8 cellular contexts compared by ENCODE assay signal in genomic region chr3:48656061-48656840, GRCh38. TPM values are rescaled to one million over a fixed set of nuclear protein-coding genes. Genes with fewer than 3 reads are reported as not detected.
DNase-seq lines count a peak whose midpoint lies in the region; ATAC-seq and TF ChIP-seq lines count a peak whose summit lies in the region.

No MANE protein-coding gene starts in this region.

- no peak for TF ChIP-seq EP300 in suprapubic skin (IDR thresholded peaks at IDR 0.05)

- TF ChIP-seq CTCF in omental fat pad (IDR thresholded peaks at IDR 0.05) (peak in 1 of 3 donors; percentile 25), suprapubic skin (IDR thresholded peaks at IDR 0.05) (peak; percentile 46 to 90)

- H3K9ac ChIP-seq in BLaER1 treated with 17β-estradiol and CSF1 and Interleukin-3, amounts not matched to agents 10 nM and 100 nM: peak overlapping the region; percentile 33 to 74 (median 65); a peak in 21 of 22 replicates

- no peaks in the 10 kb centered on the region for H3K9me3 ChIP-seq in BLaER1 treated with 17β-estradiol and CSF1 and Interleukin-3, amounts not matched to agents 10 nM and 100 nM (replicated peaks in 1 of 11)
- no peaks in the 10 kb centered on the region for H3K9me3 ChIP-seq in suprapubic skin

- ATAC-seq in GM21737 (IDR thresholded peaks at IDR 0.05; ENCODE audit: unreplicated experiment): peak; percentile 47
- ATAC-seq in omental fat pad (ENCODE audit: low FRiP score): peak; percentile 94

- peaks cover 0 to 24% (median 5%) of the 10 kb centered on the region in 11 experiments; a peak in 8 of 22 replicates for H3K27me3 ChIP-seq in BLaER1 treated with 17β-estradiol and CSF1 and Interleukin-3, amounts not matched to agents 10 nM and 100 nM
- peaks cover 29% of the 10 kb centered on the region for H3K27me3 ChIP-seq in suprapubic skin

- H3K4me3 Mint-ChIP-seq in activated T-helper 2 cell treated with anti-CD3 and anti-CD28 coated beads, Interferon-gamma antibody, Interleukin-2, Interleukin-4, amounts not matched to agents 10 μg/mL and 5 μg/mL and 100 μg/mL, durations not matched to agents 14 hours and 24 hours and 36 hours (ENCODE audit: low read depth): peak overlapping the region; percentile 80

- WGBS in suprapubic skin: 4% methylated on average over 16 of the region's 94 CpGs

- H3K27ac Mint-ChIP-seq in activated T-helper 2 cell treated with anti-CD3 and anti-CD28 coated beads, Interferon-gamma antibody, Interleukin-2, Interleukin-4, amounts not matched to agents 10 μg/mL and 5 μg/mL and 100 μg/mL, durations not matched to agents 14 hours and 24 hours and 36 hours: peak overlapping the region; percentile 89

- H3K4me2 ChIP-seq in BLaER1 treated with 17β-estradiol and CSF1 and Interleukin-3, amounts not matched to agents 10 nM and 100 nM: peak overlapping the region; percentile 82 to 95 (median 92)

- TF ChIP-seq POLR2A in suprapubic skin (IDR thresholded peaks at IDR 0.05): no peak

- peak overlapping the region; percentile 58 to 75 (median 65) for H3K4me3 ChIP-seq in BLaER1 treated with 17β-estradiol and CSF1 and Interleukin-3, amounts not matched to agents 10 nM and 100 nM
- peak overlapping the region; percentile 60 for H3K4me3 ChIP-seq in suprapubic skin

- intact Hi-C loops in activated T-helper 2 cell treated with anti-CD3 and anti-CD28 coated beads, Interferon-gamma antibody, Interleukin-2, Interleukin-4, amounts not matched to agents 10 μg/mL and 5 μg/mL and 100 μg/mL, durations not matched to agents 14 hours and 24 hours and 36 hours (cut with micrococcal nuclease): loop anchor here (1.0 to 5.0 kb wide), 4 partner anchors 8 to 469 kb away; partner anchors contain the start of genes CDC25A and SLC26A6

- no peaks in the 10 kb centered on the region for H3K9me3 Mint-ChIP-seq in activated T-helper 2 cell treated with anti-CD3 and anti-CD28 coated beads, Interferon-gamma antibody, Interleukin-2, Interleukin-4, amounts not matched to agents 10 μg/mL and 5 μg/mL and 100 μg/mL, durations not matched to agents 14 hours and 24 hours and 36 hours

- H3K4me1 ChIP-seq in BLaER1 treated with 17β-estradiol and CSF1 and Interleukin-3, amounts not matched to agents 10 nM and 100 nM: peaks cover 2 to 33% (median 23%) of the 10 kb centered on the region in 10 experiments; a peak in 19 of 20 replicates
- H3K4me1 ChIP-seq in suprapubic skin: peaks cover 22% of the 10 kb centered on the region

- peak; percentile 80 for DNase-seq in NOMO-1 treated with DMSO at 0.1 percent for 48 hours (lab: John Stamatoyannopoulos, UW; ENCODE audit: unreplicated experiment)
- DNase-seq in activated T-helper 2 cell treated with anti-CD3 and anti-CD28 coated beads, Interferon-gamma antibody, Interleukin-2, Interleukin-4, amounts not matched to agents 10 μg/mL and 5 μg/mL and 100 μg/mL, durations not matched to agents 14 hours and 24 hours and 36 hours (ENCODE audit: low spot score): peak; percentile 82
- DNase-seq in foreskin melanocyte: peak; percentile 57
- peak; percentile 63 for DNase-seq in omental fat pad (ENCODE audit: low spot score)
- DNase-seq in suprapubic skin (ENCODE audit: low spot score in 2 of 2): peak in 1 of 2 donors; percentile 83
- no peak for DNase-seq in NCI-H2029 (lab: John Stamatoyannopoulos, UW)

- H4K20me1 ChIP-seq in BLaER1 treated with 17β-estradiol and CSF1 and Interleukin-3, amounts not matched to agents 10 nM and 100 nM: peaks cover 0 to 33% (median 6%) of the 10 kb centered on the region in 11 experiments; a peak in 13 of 22 replicates

- peak overlapping the region in 8 of 11 experiments; percentile 4 to 57 (median 40); a peak in 11 of 22 replicates for H3K27ac ChIP-seq in BLaER1 treated with 17β-estradiol and CSF1 and Interleukin-3, amounts not matched to agents 10 nM and 100 nM
- H3K27ac ChIP-seq in suprapubic skin: no peak overlapping the region

- no peaks in the 10 kb centered on the region for H3K36me3 ChIP-seq in BLaER1 treated with 17β-estradiol and CSF1 and Interleukin-3, amounts not matched to agents 10 nM and 100 nM
- H3K36me3 ChIP-seq in suprapubic skin: no peaks in the 10 kb centered on the region

- peaks cover 13% of the 10 kb centered on the region for H3K36me3 Mint-ChIP-seq in activated T-helper 2 cell treated with anti-CD3 and anti-CD28 coated beads, Interferon-gamma antibody, Interleukin-2, Interleukin-4, amounts not matched to agents 10 μg/mL and 5 μg/mL and 100 μg/mL, durations not matched to agents 14 hours and 24 hours and 36 hours (ENCODE audit: low read depth)

- H3K4me1 Mint-ChIP-seq in activated T-helper 2 cell treated with anti-CD3 and anti-CD28 coated beads, Interferon-gamma antibody, Interleukin-2, Interleukin-4, amounts not matched to agents 10 μg/mL and 5 μg/mL and 100 μg/mL, durations not matched to agents 14 hours and 24 hours and 36 hours (ENCODE audit: low read depth): peaks cover 5% of the 10 kb centered on the region

- peaks cover 1% of the 10 kb centered on the region for H3K27me3 Mint-ChIP-seq in activated T-helper 2 cell treated with anti-CD3 and anti-CD28 coated beads, Interferon-gamma antibody, Interleukin-2, Interleukin-4, amounts not matched to agents 10 μg/mL and 5 μg/mL and 100 μg/mL, durations not matched to agents 14 hours and 24 hours and 36 hours (ENCODE audit: low read depth)

RNA-seq across cellular contexts. Expression of gene CELSR3, which starts 6.4 kb away (rescaled TPM):
- total RNA-seq in activated T-helper 2 cell treated with anti-CD3 and anti-CD28 coated beads, Interferon-gamma antibody, Interleukin-2, Interleukin-4, amounts not matched to agents 10 μg/mL and 5 μg/mL and 100 μg/mL, durations not matched to agents 14 hours and 24 hours and 36 hours: 16.0 and 16.5 TPM in 2 replicates
- total RNA-seq in omental fat pad (1 to 10 TPM in 2 of 4 donors, under 1 TPM in 2; 0.48 to 2.2 (median 1.1) TPM), suprapubic skin (1 to 10 TPM; 1.6 to 3.2 (median 2.0) TPM)

RNA-seq across cellular contexts. Expression of gene SLC26A6, which starts 21.0 kb away (rescaled TPM):
- total RNA-seq in activated T-helper 2 cell treated with anti-CD3 and anti-CD28 coated beads, Interferon-gamma antibody, Interleukin-2, Interleukin-4, amounts not matched to agents 10 μg/mL and 5 μg/mL and 100 μg/mL, durations not matched to agents 14 hours and 24 hours and 36 hours: 85.1 and 89.6 TPM in 2 replicates
- total RNA-seq in omental fat pad (10 to 100 TPM in 3 of 4 donors, 1 to 10 TPM in 1; 9.9 to 17.8 (median 14.6) TPM), suprapubic skin (10 to 100 TPM; 14.0 to 29.4 (median 24.1) TPM)

RNA-seq across cellular contexts. Expression of gene NCKIPSD, which starts 29.5 kb away (rescaled TPM):
- 49.8 and 51.4 TPM in 2 replicates for total RNA-seq in activated T-helper 2 cell treated with anti-CD3 and anti-CD28 coated beads, Interferon-gamma antibody, Interleukin-2, Interleukin-4, amounts not matched to agents 10 μg/mL and 5 μg/mL and 100 μg/mL, durations not matched to agents 14 hours and 24 hours and 36 hours
- total RNA-seq in omental fat pad: 10 to 100 TPM; 18.9 to 60.2 (median 39.9) TPM
- total RNA-seq in suprapubic skin: 10 to 100 TPM; 34.8 to 59.2 (median 44.9) TPM

RNA-seq across cellular contexts. Expression of gene TMEM89, which starts 34.7 kb away (rescaled TPM):
- 0.80 and 0.87 TPM in 2 replicates for total RNA-seq in activated T-helper 2 cell treated with anti-CD3 and anti-CD28 coated beads, Interferon-gamma antibody, Interleukin-2, Interleukin-4, amounts not matched to agents 10 μg/mL and 5 μg/mL and 100 μg/mL, durations not matched to agents 14 hours and 24 hours and 36 hours
- not detected for total RNA-seq in omental fat pad
- not detected for total RNA-seq in suprapubic skin

RNA-seq across cellular contexts. Expression of gene UQCRC1, which starts 46.8 kb away (rescaled TPM):
- total RNA-seq in activated T-helper 2 cell treated with anti-CD3 and anti-CD28 coated beads, Interferon-gamma antibody, Interleukin-2, Interleukin-4, amounts not matched to agents 10 μg/mL and 5 μg/mL and 100 μg/mL, durations not matched to agents 14 hours and 24 hours and 36 hours: 248 and 273 TPM in 2 replicates
- total RNA-seq in omental fat pad (100 to 1,000 TPM; 207 to 282 (median 254) TPM), suprapubic skin (100 to 1,000 TPM; 294 to 337 (median 319) TPM)
